In the genomic region with DNA sequence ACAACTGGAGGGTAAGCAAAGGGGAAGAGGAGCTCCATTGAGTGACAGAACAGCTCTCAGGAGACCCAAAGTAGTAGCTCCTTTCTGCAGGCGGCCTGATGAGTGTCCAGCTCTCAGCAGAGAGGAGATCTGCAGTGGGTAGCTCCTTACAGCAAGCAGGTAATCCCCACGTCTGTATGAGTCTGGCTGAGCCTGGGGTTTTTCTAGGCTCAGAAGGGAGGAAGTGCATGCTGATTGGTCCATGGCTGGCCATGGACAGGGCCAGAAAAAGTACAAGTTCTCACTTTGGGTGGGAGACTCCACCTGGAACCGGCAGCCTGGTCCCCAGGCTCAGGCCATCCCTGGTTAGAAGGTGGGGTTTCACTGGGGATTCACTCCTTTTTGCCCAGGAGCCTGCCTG, we compare ENCODE assay signal across 16 cellular contexts. TPM values are rescaled to one million over a fixed set of nuclear protein-coding genes. Genes with fewer than 3 reads are reported as not detected.
DNase-seq lines count a peak whose midpoint lies in the region; ATAC-seq, FAIRE-seq and TF ChIP-seq lines count a peak whose summit lies in the region.
"Had no signal": no experiment of that assay in that cellular context is flagged by ENCODE, and none has a peak within 500 bp of the region (broad histone marks: within the 10 kb centered on the region; RNA-seq: fewer than 3 reads in every experiment).

No MANE protein-coding gene starts in this region.

- H3K27me3 ChIP-seq in bronchial epithelial cell (ENCODE audit: control insufficient read depth, insufficient read depth, low read length) (no peaks in the 10 kb centered on the region), HAP-1 (ENCODE audit: low read depth) (no peaks in the 10 kb centered on the region)
- H3K27me3 ChIP-seq: BLaER1 had no signal

- no peaks in the 10 kb centered on the region for H3K27me3 Mint-ChIP-seq in stimulated activated naive CD8-positive, alpha-beta T cell treated with anti-CD3 and anti-CD28 coated beads, Interleukin-15, amount 100 ng/mL, for 72 hours
- no peaks in the 10 kb centered on the region for H3K27me3 Mint-ChIP-seq in chondrocyte (ENCODE audit: low read depth)

- H3K27ac Mint-ChIP-seq in stimulated activated naive CD8-positive, alpha-beta T cell treated with anti-CD3 and anti-CD28 coated beads, Interleukin-15, amount 100 ng/mL, for 72 hours: peak overlapping the region in 1 of 2 donors; percentile 48
- H3K27ac Mint-ChIP-seq in chondrocyte (ENCODE audit: unreplicated experiment): no peak overlapping the region

- H3K36me3 Mint-ChIP-seq in chondrocyte (ENCODE audit: low read depth): peaks cover 1% of the 10 kb centered on the region

- H3K9me3 ChIP-seq in mucosa of descending colon (no peaks in the 10 kb centered on the region), HAP-1 (no peaks in the 10 kb centered on the region)
- H3K9me3 ChIP-seq: BLaER1 had no signal

- FAIRE-seq in bronchial epithelial cell (lab: Jason Lieb, UNC): peak; percentile 28

- H3K4me1 Mint-ChIP-seq in stimulated activated naive CD8-positive, alpha-beta T cell treated with anti-CD3 and anti-CD28 coated beads, Interleukin-15, amount 100 ng/mL, for 72 hours: no peaks in the 10 kb centered on the region
- H3K4me1 Mint-ChIP-seq in chondrocyte (ENCODE audit: low read depth): peaks cover 20% of the 10 kb centered on the region

- peak; percentile 18 for ATAC-seq in stimulated activated naive CD8-positive, alpha-beta T cell treated with anti-CD3 and anti-CD28 coated beads, Interleukin-15, amount 100 ng/mL, for 72 hours
- ATAC-seq in stimulated activated naive CD8-positive, alpha-beta T cell treated with anti-CD3 and anti-CD28 coated beads, Interleukin-15, Interleukin-2, amounts not matched to agents 100 U/mL and 50 U/mL, for 24 hours: no peak
- ATAC-seq in mucosa of descending colon: peak; percentile 20
- no peak for ATAC-seq in HG03469 (IDR thresholded peaks at IDR 0.05; ENCODE audit: unreplicated experiment)
- ATAC-seq: HCT116 had no signal

- TF ChIP-seq CTCF in bronchial epithelial cell (IDR thresholded peaks at IDR 0.05; ENCODE audit: insufficient read depth, low read length, severe bottlenecking) (no peak), mucosa of descending colon (IDR thresholded peaks at IDR 0.05) (no peak), chondrocyte (IDR thresholded peaks at IDR 0.05) (no peak)

- H3K36me3 ChIP-seq in bronchial epithelial cell (ENCODE audit: control insufficient read depth, insufficient read depth, low read length) (no peaks in the 10 kb centered on the region), mucosa of descending colon (ENCODE audit: low read depth) (no peaks in the 10 kb centered on the region), HAP-1 (replicated peaks) (no peaks in the 10 kb centered on the region)

- H3K9me3 Mint-ChIP-seq in stimulated activated naive CD8-positive, alpha-beta T cell treated with anti-CD3 and anti-CD28 coated beads, Interleukin-15, amount 100 ng/mL, for 72 hours: no peaks in the 10 kb centered on the region
- H3K9me3 Mint-ChIP-seq in chondrocyte (ENCODE audit: low read depth): no peaks in the 10 kb centered on the region

- no peak overlapping the region for H3K4me3 ChIP-seq in bronchial epithelial cell (ENCODE audit: low read depth, low read length)
- no peak overlapping the region for H3K4me3 ChIP-seq in mucosa of descending colon
- no peak overlapping the region for H3K4me3 ChIP-seq in HAP-1
- H3K4me3 ChIP-seq: BLaER1 had no signal

- DNase-seq in stimulated activated naive CD8-positive, alpha-beta T cell treated with anti-CD3 and anti-CD28 coated beads, Interleukin-15, amount 100 ng/mL, for 72 hours: no peak
- no peak for DNase-seq in stimulated activated naive CD8-positive, alpha-beta T cell treated with anti-CD3 and anti-CD28 coated beads, Interleukin-15, Interleukin-2, amounts not matched to agents 100 U/mL and 50 U/mL, for 24 hours
- DNase-seq in bronchial epithelial cell (ENCODE audit: low read depth) (no peak), mucosa of descending colon (no peak), chondrocyte (ENCODE audit: low spot score) (no peak), HAP-1 (ENCODE audit: low spot score in 2 of 2) (no peak), MV-4-11 (lab: John Stamatoyannopoulos, UW) (no peak)
- DNase-seq: 8988T, AML-193, DMS53, GF-D8, GOT3, IMR-90 had no signal

- no peak overlapping the region for H3K4me3 Mint-ChIP-seq in stimulated activated naive CD8-positive, alpha-beta T cell treated with anti-CD3 and anti-CD28 coated beads, Interleukin-15, amount 100 ng/mL, for 72 hours
- no peak overlapping the region for H3K4me3 Mint-ChIP-seq in chondrocyte (ENCODE audit: unreplicated experiment)

- intact Hi-C loops in mucosa of descending colon (cut with DNase I, micrococcal nuclease): no loop called here

- in situ Hi-C loops in HAP-1 (cut with MboI; ENCODE audit: low sequenced_read_pairs): no loop called here

- H3K4me1 ChIP-seq in mucosa of descending colon (ENCODE audit: low read depth) (peaks cover 9% of the 10 kb centered on the region), HAP-1 (peaks cover 5% of the 10 kb centered on the region; the same call in 1 of the 2 replicates)
- H3K4me1 ChIP-seq: BLaER1 had no signal

RNA-seq across cellular contexts. Expression of a gene that starts 50.9 kb away (rescaled TPM):
- total RNA-seq in bronchial epithelial cell (4.5 and 11.5 TPM in 2 replicates), mucosa of descending colon (10 to 100 TPM; 13.4 to 20.4 (median 14.9) TPM), chondrocyte (5.6 to 6.5 TPM (median 6.3 TPM) in 3 replicates)

Comparison
In these comparisons a context has a peak if more than half of its experiments do, and no peak if none do; other contexts are left out.
1. ATAC-seq: peak in stimulated activated naive CD8-positive, alpha-beta T cell treated with anti-CD3 and anti-CD28 coated beads, Interleukin-15, amount 100 ng/mL, for 72 hours (single experiment) and mucosa of descending colon (single experiment); none in stimulated activated naive CD8-positive, alpha-beta T cell treated with anti-CD3 and anti-CD28 coated beads, Interleukin-15, Interleukin-2, amounts not matched to agents 100 U/mL and 50 U/mL, for 24 hours (single experiment) and HG03469 (single experiment).